In the genomic region with DNA sequence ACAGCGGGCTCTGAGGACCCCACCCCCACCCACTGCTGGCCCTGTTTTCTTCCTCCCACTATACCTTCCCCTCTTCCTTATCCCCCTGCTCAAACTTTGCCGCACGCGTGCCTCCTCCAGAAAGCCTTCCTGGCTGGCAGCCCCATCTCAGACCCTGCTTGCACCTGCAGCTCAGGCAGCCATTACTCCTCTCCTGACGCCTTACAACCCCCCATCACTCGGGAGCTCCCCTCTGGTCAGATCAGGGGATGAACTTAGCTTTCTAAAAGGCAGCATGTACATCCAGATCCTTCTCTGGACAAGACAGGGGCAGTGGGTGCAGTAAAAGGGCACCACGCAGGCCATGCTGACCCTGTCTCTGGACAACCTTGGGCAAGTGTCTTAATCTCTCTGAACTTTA, we compare ENCODE assay signal across 29 cellular contexts.
"Had no signal": no experiment of that assay in that cellular context is flagged by ENCODE, and none has a peak within 500 bp of the region (broad histone marks: within the 10 kb centered on the region; RNA-seq: fewer than 3 reads in every experiment).

No MANE protein-coding gene starts in this region.

- H3K36me3 Mint-ChIP-seq: mesothelial cell of epicardium; naive B cell; natural killer cell; neural progenitor cell; stimulated activated memory B cell treated with anti-CD40 and anti-IgM and Interleukin-4, amounts not matched to agents 10 μg/mL and 1 μg/mL and 100 μg/mL, for 72 hours had no signal

- H3K27ac Mint-ChIP-seq: mesothelial cell of epicardium; natural killer cell; nephron progenitor cell; neural progenitor cell; stimulated activated memory B cell treated with anti-CD40 and anti-IgM and Interleukin-4, amounts not matched to agents 10 μg/mL and 1 μg/mL and 100 μg/mL, for 72 hours; stimulated activated naive CD8-positive, alpha-beta T cell treated with anti-CD3 and anti-CD28 coated beads, Interleukin-15, amount 100 ng/mL, for 72 hours had no signal

- H2AFZ ChIP-seq: hepatocyte, neural progenitor cell had no signal

- H3K4me3 ChIP-seq: heart right ventricle, hepatocyte, lower lobe of right lung, neural progenitor cell, pancreas, prostate gland, smooth muscle cell, thyroid gland, vagina had no signal

- H3K36me3 ChIP-seq: lower lobe of right lung, neural progenitor cell, pancreas, prostate gland, thyroid gland had no signal

- ATAC-seq: lower lobe of right lung, natural killer cell, right cardiac atrium, sciatic nerve had no signal

- H3K4me3 Mint-ChIP-seq: mesothelial cell of epicardium; naive B cell; natural killer cell; nephron progenitor cell; neural progenitor cell; stimulated activated memory B cell treated with anti-CD40 and anti-IgM and Interleukin-4, amounts not matched to agents 10 μg/mL and 1 μg/mL and 100 μg/mL, for 72 hours; stimulated activated naive CD8-positive, alpha-beta T cell treated with anti-CD3 and anti-CD28 coated beads, Interleukin-15, amount 100 ng/mL, for 72 hours had no signal

- H3K4me1 Mint-ChIP-seq: mesothelial cell of epicardium; naive B cell; natural killer cell; nephron progenitor cell; neural progenitor cell; stimulated activated memory B cell treated with anti-CD40 and anti-IgM and Interleukin-4, amounts not matched to agents 10 μg/mL and 1 μg/mL and 100 μg/mL, for 72 hours; stimulated activated naive CD8-positive, alpha-beta T cell treated with anti-CD3 and anti-CD28 coated beads, Interleukin-15, amount 100 ng/mL, for 72 hours had no signal

- H3K4me1 ChIP-seq: lower lobe of right lung, neural progenitor cell, pancreas, prostate gland, thyroid gland, vagina had no signal

- H3K27me3 ChIP-seq: heart right ventricle, hepatocyte, neural progenitor cell, pancreas, thyroid gland, vagina had no signal

- H3K9me3 ChIP-seq: heart right ventricle, lower lobe of right lung, pancreas, prostate gland, thyroid gland, vagina had no signal

- H3K27ac ChIP-seq: heart right ventricle, hepatocyte, lower lobe of right lung, neural progenitor cell, pancreas, prostate gland, thyroid gland, vagina had no signal

- DNase-seq: heart right ventricle; islet precursor cell; left ventricle myocardium superior; lower lobe of right lung; mammary epithelial cell; mesenchymal stem cell; naive B cell; natural killer cell; nephron progenitor cell; retina; right cardiac atrium; stimulated activated CD4-positive, alpha-beta T cell treated with anti-CD3 and anti-CD28 coated beads, Interleukin-1b, Interleukin-23, amount 100 ng/mL, for 48 hours; stimulated activated CD4-positive, alpha-beta T cell treated with anti-CD3 and anti-CD28 coated beads, Interleukin-2, amount 100 ng/mL, for 48 hours; stimulated activated CD4-positive, alpha-beta T cell treated with anti-CD3 and anti-CD28 coated beads, Interleukin-4, amount 100 ng/mL, for 4 hours; stimulated activated CD8-positive, alpha-beta memory T cell treated with anti-CD3 and anti-CD28 coated beads, Interleukin-4, amount 100 ng/mL, for 48 hours; stimulated activated naive CD4-positive, alpha-beta T cell treated with Interleukin-2 at 50 U/mL for 16 hours; stimulated activated naive CD8-positive, alpha-beta T cell treated with anti-CD3 and anti-CD28 coated beads, Interleukin-15, amount 100 ng/mL, for 72 hours; substantia nigra; thyroid gland; trophoblast cell had no signal

- H3K4me2 ChIP-seq: hepatocyte, neural progenitor cell, smooth muscle cell had no signal

- H3K9me3 Mint-ChIP-seq: mesothelial cell of epicardium; naive B cell; natural killer cell; neural progenitor cell; stimulated activated memory B cell treated with anti-CD40 and anti-IgM and Interleukin-4, amounts not matched to agents 10 μg/mL and 1 μg/mL and 100 μg/mL, for 72 hours; stimulated activated naive CD8-positive, alpha-beta T cell treated with anti-CD3 and anti-CD28 coated beads, Interleukin-15, amount 100 ng/mL, for 72 hours had no signal

- H3K79me2 ChIP-seq: hepatocyte had no signal
